ENCODE assay signal across 8 cellular contexts in genomic region chr6:3026811-3027626, GRCh38. TPM values are rescaled to one million over a fixed set of nuclear protein-coding genes. Genes with fewer than 3 reads are reported as not detected.
DNase-seq lines count a peak whose midpoint lies in the region; ATAC-seq and FAIRE-seq lines count a peak whose summit lies in the region.

No MANE protein-coding gene starts in this region.

- in situ Hi-C loops in GM23248 (cut with MboI) = no loop called here

- H3K9me3 ChIP-seq in adipocyte (ENCODE audit: control insufficient read depth, low read length) = no peaks in the 10 kb centered on the region
- H3K9me3 ChIP-seq in GM23248 (ENCODE audit: low read depth) = no peaks in the 10 kb centered on the region

- H3K27me3 ChIP-seq in adipocyte (replicated peaks; ENCODE audit: control insufficient read depth, insufficient read depth, low read length) (no peaks in the 10 kb centered on the region), GM23248 (replicated peaks; ENCODE audit: insufficient read depth) (no peaks in the 10 kb centered on the region)

- peak; percentile 65 for ATAC-seq in GM21825 (IDR thresholded peaks at IDR 0.05; ENCODE audit: unreplicated experiment)
- peak; percentile 58 for ATAC-seq in stimulated activated effector memory CD8-positive, alpha-beta T cell treated with anti-CD3 and anti-CD28 coated beads, Interleukin-12 subunit alpha, Interleukin-12 subunit beta, amount 100 ng/mL, for 72 hours

- H3K9me3 Mint-ChIP-seq in stimulated activated effector memory CD8-positive, alpha-beta T cell treated with anti-CD3 and anti-CD28 coated beads, Interleukin-12 subunit alpha, Interleukin-12 subunit beta, amount 100 ng/mL, for 72 hours = no peaks in the 10 kb centered on the region

- 96% methylated on average over 20 of the region's 20 CpGs for WGBS in GM23248 (ENCODE audit: low coverage in 1 of 2, low lambda C conversion rate in 2 of 2, missing lambda C conversion rate in 2 of 2), 2 experiments

- peak; percentile 90 for FAIRE-seq in GM18507 (lab: Jason Lieb, UNC)

- H3K9me2 ChIP-seq in GM23248 (ENCODE audit: insufficient read depth) = no peaks in the 10 kb centered on the region

- peak overlapping the region; percentile 84 for H3K27ac Mint-ChIP-seq in stimulated activated effector memory CD8-positive, alpha-beta T cell treated with anti-CD3 and anti-CD28 coated beads, Interleukin-12 subunit alpha, Interleukin-12 subunit beta, amount 100 ng/mL, for 72 hours

- H2AFZ ChIP-seq in GM23248 = no peak overlapping the region

- H3K4me2 ChIP-seq in GM23248 (ENCODE audit: unreplicated experiment) = no peak overlapping the region

- H3K27ac ChIP-seq in GM23248 = no peak overlapping the region

- H3K36me3 ChIP-seq in adipocyte (ENCODE audit: control insufficient read depth, insufficient read depth, low read length, severe bottlenecking) = no peaks in the 10 kb centered on the region
- no peaks in the 10 kb centered on the region for H3K36me3 ChIP-seq in GM23248 (ENCODE audit: low read depth)

- H3K4me1 ChIP-seq in adipocyte (ENCODE audit: control insufficient read depth, insufficient read depth, low read length) (peaks cover 43% of the 10 kb centered on the region), GM23248 (ENCODE audit: insufficient read depth) (peaks cover 17% of the 10 kb centered on the region)

- peaks cover 32% of the 10 kb centered on the region for H3F3A ChIP-seq in GM23248 (ENCODE audit: insufficient read depth)

- H3K9ac ChIP-seq in adipocyte (ENCODE audit: low read length) (peak overlapping the region; percentile 47), GM23248 (no peak overlapping the region)

- peak overlapping the region; percentile 58 for H3K4me3 Mint-ChIP-seq in stimulated activated effector memory CD8-positive, alpha-beta T cell treated with anti-CD3 and anti-CD28 coated beads, Interleukin-12 subunit alpha, Interleukin-12 subunit beta, amount 100 ng/mL, for 72 hours

- H4K20me1 ChIP-seq in GM23248 (ENCODE audit: insufficient read depth) = no peaks in the 10 kb centered on the region

- H3K36me3 Mint-ChIP-seq in stimulated activated effector memory CD8-positive, alpha-beta T cell treated with anti-CD3 and anti-CD28 coated beads, Interleukin-12 subunit alpha, Interleukin-12 subunit beta, amount 100 ng/mL, for 72 hours = peaks cover 20% of the 10 kb centered on the region

- H3K4me3 ChIP-seq in adipocyte (ENCODE audit: low read length) (no peak overlapping the region), GM23248 (no peak overlapping the region)

- peaks cover 47% of the 10 kb centered on the region for H3K4me1 Mint-ChIP-seq in stimulated activated effector memory CD8-positive, alpha-beta T cell treated with anti-CD3 and anti-CD28 coated beads, Interleukin-12 subunit alpha, Interleukin-12 subunit beta, amount 100 ng/mL, for 72 hours

- peak; percentile 57 for DNase-seq in GM18507 (ENCODE audit: extremely low spot score, insufficient read length, low read depth)
- peak; percentile 87 for DNase-seq in MV-4-11 (lab: John Stamatoyannopoulos, UW)
- no peak for DNase-seq in adipocyte (ENCODE audit: low read depth)
- DNase-seq in stimulated activated effector memory CD8-positive, alpha-beta T cell treated with anti-CD3 and anti-CD28 coated beads, Interleukin-12 subunit alpha, Interleukin-12 subunit beta, amount 100 ng/mL, for 72 hours (ENCODE audit: low spot score in 2 of 2) = peak in 1 of 2 donors; percentile 66
- no peak for DNase-seq in amniotic stem cell (lab: John Stamatoyannopoulos, UW)
- no peak for DNase-seq in kidney glomerular epithelial cell (lab: John Stamatoyannopoulos, UW)
- DNase-seq in GM23248 = no peak

- H3K79me2 ChIP-seq in GM23248 (ENCODE audit: insufficient read depth) = peaks cover 5% of the 10 kb centered on the region

RNA-seq across cellular contexts. Expression of gene NQO2, which starts 27.3 kb away (rescaled TPM):
- 26.2 and 29.6 TPM in 2 replicates for total RNA-seq in GM23248 (2014; rRNA removed; shearing (Covaris generic))
- polyA plus RNA-seq in GM23248 (2016; fragmentation: Nextera tagmentation; extraction: Ambion mirVana) = 61.0 and 64.2 TPM in 2 replicates

RNA-seq across cellular contexts. Expression of gene RIPK1, which starts 41.3 kb away (rescaled TPM):
- total RNA-seq in GM23248 (2014; rRNA removed; shearing (Covaris generic)) = 23.3 and 26.2 TPM in 2 replicates
- 15.3 and 16.1 TPM in 2 replicates for polyA plus RNA-seq in GM23248 (2016; fragmentation: Nextera tagmentation; extraction: Ambion mirVana)

RNA-seq across cellular contexts. Expression of gene SERPINB6, which starts 55.7 kb away (rescaled TPM):
- total RNA-seq in GM23248 (2014; rRNA removed; shearing (Covaris generic)) = 95.7 and 141 TPM in 2 replicates
- 149 and 153 TPM in 2 replicates for polyA plus RNA-seq in GM23248 (2016; fragmentation: Nextera tagmentation; extraction: Ambion mirVana)

Comparison
In these comparisons a context has a peak if more than half of its experiments do, and no peak if none do; other contexts are left out.
1. DNase-seq: peak in GM18507 (single experiment) and MV-4-11 (single experiment); none in adipocyte (single experiment), amniotic stem cell (single experiment), kidney glomerular epithelial cell (single experiment) and GM23248 (single experiment).